In genomic region chr13:75416327-75417005, GRCh38 we compare ENCODE assay signal across 10 cellular contexts.
A peak's percentile ranks its signal among the peaks of the same experiment; 100 is the strongest.
DNase-seq lines count a peak whose midpoint lies in the region; ATAC-seq and TF ChIP-seq lines count a peak whose summit lies in the region.
"Had no signal": no experiment of that assay in that cellular context is flagged by ENCODE, and none has a peak within 500 bp of the region (broad histone marks: within the 10 kb centered on the region; RNA-seq: fewer than 3 reads in every experiment).

No MANE protein-coding gene starts in this region.

- peaks cover 2% of the 10 kb centered on the region for H3K4me1 Mint-ChIP-seq in activated CD4-positive, alpha-beta memory T cell treated with anti-CD3 and anti-CD28 coated beads, Interleukin-2, amount 10 ng/mL, durations not matched to agents 7 days and 5 days
- H3K4me1 Mint-ChIP-seq in progenitor cell of endocrine pancreas (ENCODE audit: low read depth): peaks cover 15% of the 10 kb centered on the region
- peaks cover 5% of the 10 kb centered on the region for H3K4me1 Mint-ChIP-seq in activated T-helper 2 cell treated with anti-CD3 and anti-CD28 coated beads, Interferon-gamma antibody, Interleukin-2, Interleukin-4, amounts not matched to agents 10 μg/mL and 5 μg/mL and 100 μg/mL, durations not matched to agents 14 hours and 24 hours and 36 hours (ENCODE audit: low read depth)
- H3K4me1 Mint-ChIP-seq: activated B cell treated with CpG ODN at 0.5 μM for 24 hours had no signal

- intact Hi-C loops in left ventricle myocardium inferior (cut with micrococcal nuclease): no loop called here
- intact Hi-C loops in activated T-helper 2 cell treated with anti-CD3 and anti-CD28 coated beads, Interferon-gamma antibody, Interleukin-2, Interleukin-4, amounts not matched to agents 10 μg/mL and 5 μg/mL and 100 μg/mL, durations not matched to agents 14 hours and 24 hours and 36 hours (cut with micrococcal nuclease): no loop called here

- DNase-seq in GM12865 (ENCODE audit: low read depth): peak; percentile 68
- DNase-seq in left ventricle myocardium inferior: no peak
- no peak for DNase-seq in activated CD4-positive, alpha-beta memory T cell treated with anti-CD3 and anti-CD28 coated beads, Interleukin-2, amount 10 ng/mL, durations not matched to agents 7 days and 5 days
- DNase-seq in progenitor cell of endocrine pancreas (ENCODE audit: low spot score, unreplicated experiment): no peak
- no peak for DNase-seq in activated T-helper 2 cell treated with anti-CD3 and anti-CD28 coated beads, Interferon-gamma antibody, Interleukin-2, Interleukin-4, amounts not matched to agents 10 μg/mL and 5 μg/mL and 100 μg/mL, durations not matched to agents 14 hours and 24 hours and 36 hours (ENCODE audit: low spot score)
- no peak for DNase-seq in NCI-H1105 treated with DMSO at 0.1 percent for 48 hours (lab: John Stamatoyannopoulos, UW)
- DNase-seq: activated B cell treated with CpG ODN at 0.5 μM for 24 hours had no signal

- no peak overlapping the region for H3K4me3 ChIP-seq in GM12865 (ENCODE audit: low read depth, low read length)
- H3K4me3 ChIP-seq in left ventricle myocardium inferior: peak overlapping the region; percentile 4
- H3K4me3 ChIP-seq: coronary artery had no signal

- ATAC-seq in GM19455 (IDR thresholded peaks at IDR 0.05; ENCODE audit: unreplicated experiment) (peak; percentile 54), HG03139 (IDR thresholded peaks at IDR 0.05; ENCODE audit: unreplicated experiment) (peak; percentile 59)

- peaks cover 7% of the 10 kb centered on the region for H3K27me3 Mint-ChIP-seq in activated CD4-positive, alpha-beta memory T cell treated with anti-CD3 and anti-CD28 coated beads, Interleukin-2, amount 10 ng/mL, durations not matched to agents 7 days and 5 days
- no peaks in the 10 kb centered on the region for H3K27me3 Mint-ChIP-seq in progenitor cell of endocrine pancreas
- peaks cover 3% of the 10 kb centered on the region for H3K27me3 Mint-ChIP-seq in activated T-helper 2 cell treated with anti-CD3 and anti-CD28 coated beads, Interferon-gamma antibody, Interleukin-2, Interleukin-4, amounts not matched to agents 10 μg/mL and 5 μg/mL and 100 μg/mL, durations not matched to agents 14 hours and 24 hours and 36 hours (ENCODE audit: low read depth)

- no peak overlapping the region for H3K27ac Mint-ChIP-seq in activated CD4-positive, alpha-beta memory T cell treated with anti-CD3 and anti-CD28 coated beads, Interleukin-2, amount 10 ng/mL, durations not matched to agents 7 days and 5 days
- no peak overlapping the region for H3K27ac Mint-ChIP-seq in progenitor cell of endocrine pancreas
- no peak overlapping the region for H3K27ac Mint-ChIP-seq in activated T-helper 2 cell treated with anti-CD3 and anti-CD28 coated beads, Interferon-gamma antibody, Interleukin-2, Interleukin-4, amounts not matched to agents 10 μg/mL and 5 μg/mL and 100 μg/mL, durations not matched to agents 14 hours and 24 hours and 36 hours
- H3K27ac Mint-ChIP-seq: activated B cell treated with CpG ODN at 0.5 μM for 24 hours had no signal

- H3K4me3 Mint-ChIP-seq in activated CD4-positive, alpha-beta memory T cell treated with anti-CD3 and anti-CD28 coated beads, Interleukin-2, amount 10 ng/mL, durations not matched to agents 7 days and 5 days: no peak overlapping the region
- no peak overlapping the region for H3K4me3 Mint-ChIP-seq in progenitor cell of endocrine pancreas (ENCODE audit: low read depth)
- H3K4me3 Mint-ChIP-seq in activated T-helper 2 cell treated with anti-CD3 and anti-CD28 coated beads, Interferon-gamma antibody, Interleukin-2, Interleukin-4, amounts not matched to agents 10 μg/mL and 5 μg/mL and 100 μg/mL, durations not matched to agents 14 hours and 24 hours and 36 hours (ENCODE audit: low read depth): no peak overlapping the region
- H3K4me3 Mint-ChIP-seq: activated B cell treated with CpG ODN at 0.5 μM for 24 hours had no signal

- POLR2A ChIA-PET in activated CD4-positive, alpha-beta memory T cell treated with anti-CD3 and anti-CD28 coated beads, Interleukin-2, amount 10 ng/mL, durations not matched to agents 7 days and 5 days (lab: Charles Lee): interaction anchor here (0.6 kb wide), 1 partner anchor 64 kb away, joined by 3 read pairs; no protein-coding TSS in a partner anchor

- no peaks in the 10 kb centered on the region for H3K9me3 ChIP-seq in left ventricle myocardium inferior (replicated peaks)

- peaks cover 79% of the 10 kb centered on the region for H3K4me1 ChIP-seq in left ventricle myocardium inferior

- no peaks in the 10 kb centered on the region for H3K9me3 Mint-ChIP-seq in activated CD4-positive, alpha-beta memory T cell treated with anti-CD3 and anti-CD28 coated beads, Interleukin-2, amount 10 ng/mL, durations not matched to agents 7 days and 5 days
- H3K9me3 Mint-ChIP-seq in progenitor cell of endocrine pancreas (ENCODE audit: low read depth): peaks cover 7% of the 10 kb centered on the region
- H3K9me3 Mint-ChIP-seq in activated T-helper 2 cell treated with anti-CD3 and anti-CD28 coated beads, Interferon-gamma antibody, Interleukin-2, Interleukin-4, amounts not matched to agents 10 μg/mL and 5 μg/mL and 100 μg/mL, durations not matched to agents 14 hours and 24 hours and 36 hours: no peaks in the 10 kb centered on the region
- H3K9me3 Mint-ChIP-seq: activated B cell treated with CpG ODN at 0.5 μM for 24 hours had no signal

- CTCF ChIA-PET in activated CD4-positive, alpha-beta memory T cell treated with anti-CD3 and anti-CD28 coated beads, Interleukin-2, amount 10 ng/mL, durations not matched to agents 7 days and 5 days (lab: Charles Lee): no interaction called here

- no peaks in the 10 kb centered on the region for H3K27me3 ChIP-seq in left ventricle myocardium inferior (ENCODE audit: low read depth)

- H3K36me3 ChIP-seq in left ventricle myocardium inferior: no peaks in the 10 kb centered on the region

- peak; percentile 8 for TF ChIP-seq CTCF in GM12865 (IDR thresholded peaks at IDR 0.05; ENCODE audit: insufficient read depth, low read depth, low read length, missing control alignments)
- TF ChIP-seq CTCF in left ventricle myocardium inferior (IDR thresholded peaks at IDR 0.05; ENCODE audit: borderline replicate concordance): no peak
- no peak for TF ChIP-seq CTCF in progenitor cell of endocrine pancreas (IDR thresholded peaks at IDR 0.05; ENCODE audit: unreplicated experiment)

- H3K36me3 Mint-ChIP-seq in activated CD4-positive, alpha-beta memory T cell treated with anti-CD3 and anti-CD28 coated beads, Interleukin-2, amount 10 ng/mL, durations not matched to agents 7 days and 5 days (ENCODE audit: low read depth): no peaks in the 10 kb centered on the region
- H3K36me3 Mint-ChIP-seq in progenitor cell of endocrine pancreas (ENCODE audit: insufficient read depth): peaks cover 2% of the 10 kb centered on the region
- H3K36me3 Mint-ChIP-seq in activated T-helper 2 cell treated with anti-CD3 and anti-CD28 coated beads, Interferon-gamma antibody, Interleukin-2, Interleukin-4, amounts not matched to agents 10 μg/mL and 5 μg/mL and 100 μg/mL, durations not matched to agents 14 hours and 24 hours and 36 hours (ENCODE audit: low read depth): no peaks in the 10 kb centered on the region

- peak overlapping the region; percentile 77 for H3K27ac ChIP-seq in left ventricle myocardium inferior (replicated peaks)
